24 cellular contexts compared by ENCODE assay signal in the genomic region with DNA sequence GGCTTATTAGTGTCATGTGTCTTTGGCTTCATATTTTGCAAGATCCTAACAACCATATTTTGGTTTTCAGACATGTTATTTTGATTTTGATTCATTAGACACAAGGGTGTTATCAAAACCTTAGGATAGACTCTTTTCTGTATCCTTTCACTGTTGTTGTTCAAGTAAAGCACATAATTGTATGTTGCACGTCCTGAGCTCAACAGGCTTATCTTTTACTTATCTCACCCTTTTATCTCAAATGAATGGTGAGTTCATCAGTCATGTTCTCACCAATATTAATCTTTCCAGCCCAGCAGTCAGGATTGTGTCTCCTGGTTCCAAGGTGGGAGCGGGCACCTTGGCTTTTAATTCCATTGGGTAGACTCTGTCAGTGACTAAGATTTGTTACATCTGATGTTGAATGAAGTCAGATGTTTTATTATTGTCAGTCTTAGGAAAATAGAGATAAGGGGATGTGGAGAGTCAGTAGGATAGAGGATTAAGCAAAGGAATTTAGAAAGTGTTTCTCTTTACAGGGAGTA. TPM values are rescaled to one million over a fixed set of nuclear protein-coding genes. Genes with fewer than 3 reads are reported as not detected.
DNase-seq lines count a peak whose midpoint lies in the region; ATAC-seq and TF ChIP-seq lines count a peak whose summit lies in the region.
"Had no signal": no experiment of that assay in that cellular context is flagged by ENCODE, and none has a peak within 500 bp of the region (broad histone marks: within the 10 kb centered on the region; RNA-seq: fewer than 3 reads in every experiment).

No MANE protein-coding gene starts in this region.

- H3K36me3 ChIP-seq in endodermal cell (ENCODE audit: control insufficient read depth, insufficient read depth, low read length): peaks cover 77% of the 10 kb centered on the region

- H3K9me3 Mint-ChIP-seq in activated naive CD8-positive, alpha-beta T cell (ENCODE audit: low read depth): no peaks in the 10 kb centered on the region
- no peaks in the 10 kb centered on the region for H3K9me3 Mint-ChIP-seq in activated naive CD8-positive, alpha-beta T cell treated with anti-CD3 and anti-CD28 coated beads, Interleukin-2, amount 50 U/mL, for 24 hours
- H3K9me3 Mint-ChIP-seq in endodermal cell: no peaks in the 10 kb centered on the region
- H3K9me3 Mint-ChIP-seq: CD4-positive, alpha-beta T cell; IgD-negative memory B cell had no signal

- H3K4me3 Mint-ChIP-seq in activated naive CD8-positive, alpha-beta T cell: no peak overlapping the region
- no peak overlapping the region for H3K4me3 Mint-ChIP-seq in activated naive CD8-positive, alpha-beta T cell treated with anti-CD3 and anti-CD28 coated beads, Interleukin-2, amount 50 U/mL, for 24 hours
- peak overlapping the region; percentile 41 for H3K4me3 Mint-ChIP-seq in T-helper 17 cell
- H3K4me3 Mint-ChIP-seq in endodermal cell: no peak overlapping the region
- H3K4me3 Mint-ChIP-seq: CD4-positive, alpha-beta T cell; IgD-negative memory B cell had no signal

- no peak for ATAC-seq in activated naive CD8-positive, alpha-beta T cell treated with anti-CD3 and anti-CD28 coated beads, Interleukin-2, amount 50 U/mL, for 24 hours
- no peak for ATAC-seq in T-helper 17 cell
- ATAC-seq in GM18867 (IDR thresholded peaks at IDR 0.05; ENCODE audit: unreplicated experiment): no peak
- ATAC-seq: HCT116 had no signal

- no peaks in the 10 kb centered on the region for H3K27me3 Mint-ChIP-seq in activated naive CD8-positive, alpha-beta T cell
- no peaks in the 10 kb centered on the region for H3K27me3 Mint-ChIP-seq in activated naive CD8-positive, alpha-beta T cell treated with anti-CD3 and anti-CD28 coated beads, Interleukin-2, amount 50 U/mL, for 24 hours
- no peaks in the 10 kb centered on the region for H3K27me3 Mint-ChIP-seq in T-helper 17 cell
- no peaks in the 10 kb centered on the region for H3K27me3 Mint-ChIP-seq in endodermal cell (ENCODE audit: insufficient read depth)
- H3K27me3 Mint-ChIP-seq: CD4-positive, alpha-beta T cell; IgD-negative memory B cell had no signal

- peaks cover 16% of the 10 kb centered on the region for H3K36me3 Mint-ChIP-seq in activated naive CD8-positive, alpha-beta T cell
- peaks cover 51% of the 10 kb centered on the region for H3K36me3 Mint-ChIP-seq in activated naive CD8-positive, alpha-beta T cell treated with anti-CD3 and anti-CD28 coated beads, Interleukin-2, amount 50 U/mL, for 24 hours (ENCODE audit: low read depth)
- H3K36me3 Mint-ChIP-seq in T-helper 17 cell (ENCODE audit: low read depth): peaks cover 9% of the 10 kb centered on the region
- peaks cover 54% of the 10 kb centered on the region for H3K36me3 Mint-ChIP-seq in endodermal cell (ENCODE audit: low read depth)

- no peak for DNase-seq in activated naive CD8-positive, alpha-beta T cell treated with anti-CD3 and anti-CD28 coated beads, Interleukin-2, amount 50 U/mL, for 24 hours
- DNase-seq in T-helper 17 cell: no peak
- no peak for DNase-seq in endodermal cell
- DNase-seq in SHP77 (lab: John Stamatoyannopoulos, UW): no peak
- DNase-seq in NCI-H2107 (lab: John Stamatoyannopoulos, UW): no peak
- DNase-seq: CD4-positive, alpha-beta T cell; DMS53; NCI-H1092; NCI-H1436; NCI-H187; NCI-H2081 treated with DMSO at 0.1 percent for 48 hours; NCI-H2171 treated with DMSO at 0.1 percent for 48 hours; NCI-H446 treated with DMSO at 0.1 percent for 48 hours; NCI-H526; PC-9; Right ventricle myocardium superior; RPMI8226 had no signal

- no peak overlapping the region for H3K27ac ChIP-seq in endodermal cell (ENCODE audit: low read depth, low read length)
- H3K27ac ChIP-seq: BLaER1 treated with 17β-estradiol and CSF1 and Interleukin-3, amounts not matched to agents 10 nM and 100 nM; HL-60; PC-9 had no signal

- no peak for TF ChIP-seq CTCF in endodermal cell (conservative IDR thresholded peaks at IDR 0.05)

- H3K4me1 ChIP-seq in endodermal cell (ENCODE audit: control insufficient read depth, insufficient read depth, low read length): no peaks in the 10 kb centered on the region
- H3K4me1 ChIP-seq: BLaER1 treated with 17β-estradiol and CSF1 and Interleukin-3, amounts not matched to agents 10 nM and 100 nM had no signal

- H3K27ac Mint-ChIP-seq in activated naive CD8-positive, alpha-beta T cell: peak overlapping the region; percentile 46
- H3K27ac Mint-ChIP-seq in activated naive CD8-positive, alpha-beta T cell treated with anti-CD3 and anti-CD28 coated beads, Interleukin-2, amount 50 U/mL, for 24 hours: no peak overlapping the region
- no peak overlapping the region for H3K27ac Mint-ChIP-seq in T-helper 17 cell
- no peak overlapping the region for H3K27ac Mint-ChIP-seq in endodermal cell
- H3K27ac Mint-ChIP-seq: CD4-positive, alpha-beta T cell had no signal

- WGBS in endodermal cell (ENCODE audit: insufficient coverage in 1 of 2, insufficient read length in 1 of 2), 2 experiments: 71 to 77% methylated on average over 1 to 2 of the region's 2 CpGs

- peak overlapping the region; percentile 20 for H3K4me3 ChIP-seq in endodermal cell (ENCODE audit: low read length)
- H3K4me3 ChIP-seq: BLaER1 treated with 17β-estradiol and CSF1 and Interleukin-3, amounts not matched to agents 10 nM and 100 nM; PC-9 had no signal

- no peak overlapping the region for H3K9ac ChIP-seq in endodermal cell (ENCODE audit: extremely low read depth, low read length, poor library complexity, severe bottlenecking)
- H3K9ac ChIP-seq: BLaER1 treated with 17β-estradiol and CSF1 and Interleukin-3, amounts not matched to agents 10 nM and 100 nM had no signal

- peaks cover 28% of the 10 kb centered on the region for H3K4me1 Mint-ChIP-seq in activated naive CD8-positive, alpha-beta T cell (ENCODE audit: low read depth)
- peaks cover 36% of the 10 kb centered on the region for H3K4me1 Mint-ChIP-seq in activated naive CD8-positive, alpha-beta T cell treated with anti-CD3 and anti-CD28 coated beads, Interleukin-2, amount 50 U/mL, for 24 hours
- H3K4me1 Mint-ChIP-seq in T-helper 17 cell (peaks cover 8% of the 10 kb centered on the region), endodermal cell (peaks cover 5% of the 10 kb centered on the region)
- H3K4me1 Mint-ChIP-seq: IgD-negative memory B cell had no signal

- H3K27me3 ChIP-seq in endodermal cell (ENCODE audit: control insufficient read depth, insufficient read depth, low read length, poor library complexity, severe bottlenecking): no peaks in the 10 kb centered on the region
- H3K27me3 ChIP-seq: BLaER1 treated with 17β-estradiol and CSF1 and Interleukin-3, amounts not matched to agents 10 nM and 100 nM had no signal

- no peaks in the 10 kb centered on the region for H3K9me3 ChIP-seq in T-helper 17 cell (ENCODE audit: control insufficient read depth, low read length, poor library complexity, severe bottlenecking)
- no peaks in the 10 kb centered on the region for H3K9me3 ChIP-seq in endodermal cell (ENCODE audit: control insufficient read depth, low read length)
- H3K9me3 ChIP-seq: BLaER1 treated with 17β-estradiol and CSF1 and Interleukin-3, amounts not matched to agents 10 nM and 100 nM had no signal

RNA-seq across cellular contexts. Expression of gene GPN1, which starts 11.9 kb away (rescaled TPM):
- total RNA-seq in T-helper 17 cell (10 to 100 TPM; 27.6 to 27.7 TPM), endodermal cell (10 to 100 TPM; 49.6 to 51.5 TPM)
- polyA plus RNA-seq in endodermal cell (2013, experiment 1 of 2): 57.9 TPM
- 56.3 TPM for polyA plus RNA-seq in endodermal cell (2013, experiment 2 of 2)

RNA-seq across cellular contexts. Expression of gene CCDC121, which starts 12.0 kb away (rescaled TPM):
- total RNA-seq in T-helper 17 cell (1 to 10 TPM; 1.3 TPM), endodermal cell (1 to 10 TPM; 4.6 to 5.3 TPM)
- polyA plus RNA-seq in endodermal cell (2013, experiment 1 of 2): 6.3 TPM
- 5.4 TPM for polyA plus RNA-seq in endodermal cell (2013, experiment 2 of 2)

RNA-seq across cellular contexts. Expression of gene SUPT7L, which starts 22.6 kb away (rescaled TPM):
- total RNA-seq in T-helper 17 cell (10 to 100 TPM; 48.8 to 51.1 TPM), endodermal cell (10 to 100 TPM; 43.3 to 43.9 TPM)
- 40.9 TPM for polyA plus RNA-seq in endodermal cell (2013, experiment 1 of 2)
- polyA plus RNA-seq in endodermal cell (2013, experiment 2 of 2): 36.3 TPM

RNA-seq across cellular contexts. Expression of gene SLC4A1AP, which starts 22.9 kb away (rescaled TPM):
- total RNA-seq in T-helper 17 cell (10 to 100 TPM; 18.2 to 18.7 TPM), endodermal cell (10 to 100 TPM; 24.7 to 24.9 TPM)
- polyA plus RNA-seq in endodermal cell (2013, experiment 1 of 2): 23.7 TPM
- polyA plus RNA-seq in endodermal cell (2013, experiment 2 of 2): 26.1 TPM

RNA-seq across cellular contexts. Expression of gene ZNF512, which starts 57.9 kb away (rescaled TPM):
- total RNA-seq in T-helper 17 cell (10 to 100 TPM; 26.4 to 28.7 TPM), endodermal cell (10 to 100 TPM; 29.3 to 36.7 TPM)
- 54.7 TPM for polyA plus RNA-seq in endodermal cell (2013, experiment 1 of 2)
- polyA plus RNA-seq in endodermal cell (2013, experiment 2 of 2): 46.2 TPM
- total RNA-seq: G401 had no signal
